8 cellular contexts compared by ENCODE assay signal in the genomic region with DNA sequence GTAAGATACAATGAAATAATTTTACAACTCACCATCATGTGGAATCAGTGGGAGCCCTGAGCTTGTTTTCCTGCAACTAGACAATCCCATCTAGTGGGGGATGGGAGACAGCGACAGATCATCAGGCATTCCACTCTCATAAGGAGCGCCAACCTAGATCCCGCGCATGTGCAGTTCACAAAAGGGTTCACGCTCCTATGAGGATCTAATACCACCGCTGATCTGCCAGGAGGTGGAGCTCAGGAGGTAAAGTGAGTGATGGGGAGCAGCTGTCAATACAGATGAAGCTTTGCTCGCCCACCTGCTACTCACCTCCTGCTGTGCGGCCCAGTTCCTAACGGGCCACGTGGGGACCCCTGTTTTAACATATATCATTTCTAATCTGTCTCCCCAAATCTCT.
DNase-seq lines count a peak whose midpoint lies in the region; ATAC-seq, FAIRE-seq and TF ChIP-seq lines count a peak whose summit lies in the region.
"Not testable (repeated sequence)": the region's sequence is repeated elsewhere in the genome, so short reads cannot be mapped to it uniquely, and the experiment has no call there.

No MANE protein-coding gene starts in this region.

- peak; percentile 14 to 59 for DNase-seq in HAP-1 (ENCODE audit: low spot score in 2 of 2)
- peak; percentile 9 for DNase-seq in NCI-H1092 (lab: John Stamatoyannopoulos, UW)
- peak; percentile 88 to 92 for DNase-seq in NCI-H524 (lab: John Stamatoyannopoulos, UW)
- peak; percentile 20 for DNase-seq in OCI-M1 (lab: John Stamatoyannopoulos, UW)
- peak; percentile 40 for DNase-seq in WERI-Rb-1
- not testable (repeated sequence) for DNase-seq in choroid plexus epithelial cell (ENCODE audit: low read depth)
- DNase-seq in HepG2 (ENCODE audit: low spot score): peak; percentile 2

- TF ChIP-seq EP300 in HepG2 (IDR thresholded peaks at IDR 0.05; ENCODE audit: low read depth in 2 of 2, low read length in 2 of 2); HepG2 (CRISPR knock-in tag; IDR thresholded peaks at IDR 0.05; ENCODE audit: borderline replicate concordance): not testable (repeated sequence)

- peak; percentile 66 for ATAC-seq in HepG2

- H3K4me2 ChIP-seq in HepG2 (ENCODE audit: low read depth, low read length): not testable (repeated sequence)

- FAIRE-seq in HepG2 (lab: Jason Lieb, UNC): not testable (repeated sequence)

- not testable (repeated sequence) for H4K20me1 ChIP-seq in HepG2 (ENCODE audit: insufficient read depth, low read length)

- TF ChIP-seq RAD21 in HepG2 (CRISPR knock-in tag; IDR thresholded peaks at IDR 0.05): not testable (repeated sequence)

- H3K4me3 ChIP-seq in HAP-1; WERI-Rb-1 (ENCODE audit: low read depth, low read length); choroid plexus epithelial cell (ENCODE audit: low read depth, low read length); HepG2 (replicated peaks in 1 of 3; ENCODE audit: insufficient read depth in 1 of 3, low read depth in 2 of 3, low read length in 3 of 3): not testable (repeated sequence)

- intact Hi-C loops in HepG2 (cut with micrococcal nuclease; ENCODE audit: unreplicated experiment): not testable (repeated sequence)

- CTCF ChIA-PET in HepG2 (lab: Yijun Ruan, JAX; ENCODE audit: low intra/inter-chr PET ratio, low total read pairs): not testable (repeated sequence)

- not testable (repeated sequence) for H3K27ac ChIP-seq in C4-2B; WERI-Rb-1; HepG2 (ENCODE audit: extremely low read length, insufficient read depth, low read length)

- not testable (repeated sequence) for H2AFZ ChIP-seq in HepG2 (ENCODE audit: low read length)

- not testable (repeated sequence) for H3K9me3 ChIP-seq in HAP-1; WERI-Rb-1 (ENCODE audit: severe bottlenecking); HepG2 (ENCODE audit: low read length)

- H3K36me3 ChIP-seq in HAP-1 (replicated peaks); WERI-Rb-1; HepG2 (replicated peaks in 1 of 2; ENCODE audit: control insufficient read depth in 1 of 2, insufficient read depth in 2 of 2, low read length in 2 of 2): not testable (repeated sequence)

- not testable (repeated sequence) for H3K79me2 ChIP-seq in HepG2 (ENCODE audit: insufficient read depth, low read length)

- not testable (repeated sequence) for H3K9ac ChIP-seq in HepG2 (ENCODE audit: insufficient read depth, low read depth, low read length)

- POLR2A ChIA-PET in HepG2 (lab: Yijun Ruan, JAX): not testable (repeated sequence)

- in situ Hi-C loops in HAP-1 (cut with MboI; ENCODE audit: low sequenced_read_pairs); HepG2 (cut with HindIII; ENCODE audit: extremely low pct_ligation_motif_present, low pct_unique_long_range_greater_than_20kb): not testable (repeated sequence)

- WGBS in HepG2 (ENCODE audit: low lambda C conversion rate): 2% methylated on average over 6 of the region's 10 CpGs

- not testable (repeated sequence) for BruUV-seq in HepG2 (replicated peaks; lab: Mats Ljungman, UMichigan)

- H3K4me1 ChIP-seq in HAP-1; HepG2 (ENCODE audit: insufficient read depth, low read length): not testable (repeated sequence)

- TF ChIP-seq CTCF in C4-2B (conservative IDR thresholded peaks at IDR 0.05) (peak; percentile 23), WERI-Rb-1 (IDR thresholded peaks at IDR 0.05; ENCODE audit: low read depth, low read length) (peak; percentile 11; the same call in 1 of the 2 replicates), choroid plexus epithelial cell (conservative IDR thresholded peaks at IDR 0.05; ENCODE audit: low read depth, low read length) (peak; percentile 10)
- not testable (repeated sequence) for TF ChIP-seq CTCF in HepG2 (CRISPR knock-in tag; IDR thresholded peaks at IDR 0.05)

- TF ChIP-seq POLR2A in HepG2 (IDR thresholded peaks at IDR 0.05; ENCODE audit: insufficient read depth in 1 of 2, low read depth in 2 of 2, low read length in 2 of 2): not testable (repeated sequence)

- H3K27me3 ChIP-seq in HAP-1 (ENCODE audit: low read depth); WERI-Rb-1 (ENCODE audit: insufficient read depth, low read depth, severe bottlenecking); HepG2 (ENCODE audit: control insufficient read depth in 1 of 2, insufficient read depth in 2 of 2, low read length in 2 of 2): not testable (repeated sequence)
